In genomic region chr1:212012034-212012740, GRCh38 we compare ENCODE assay signal across 8 cellular contexts. TPM values are rescaled to one million over a fixed set of nuclear protein-coding genes. Genes with fewer than 3 reads are reported as not detected.
DNase-seq lines count a peak whose midpoint lies in the region; ATAC-seq and TF ChIP-seq lines count a peak whose summit lies in the region.

No MANE protein-coding gene starts in this region.

- no peak overlapping the region for H2AFZ ChIP-seq in Loucy (ENCODE audit: low read length)

- H3K9me3 Mint-ChIP-seq in activated naive CD8-positive, alpha-beta T cell treated with anti-CD3 and anti-CD28 coated beads, Interleukin-2, amount 50 U/mL, for 24 hours, result no peaks in the 10 kb centered on the region

- H3K79me2 ChIP-seq in Loucy (ENCODE audit: insufficient read depth, low read length), result no peaks in the 10 kb centered on the region

- no peak overlapping the region for H3K4me3 Mint-ChIP-seq in activated naive CD8-positive, alpha-beta T cell treated with anti-CD3 and anti-CD28 coated beads, Interleukin-2, amount 50 U/mL, for 24 hours

- H3K4me2 ChIP-seq in Loucy (ENCODE audit: low read depth, low read length, poor library complexity, severe bottlenecking), result no peak overlapping the region

- H3K36me3 Mint-ChIP-seq in activated naive CD8-positive, alpha-beta T cell treated with anti-CD3 and anti-CD28 coated beads, Interleukin-2, amount 50 U/mL, for 24 hours (ENCODE audit: low read depth), result peaks cover 27% of the 10 kb centered on the region

- H3K27me3 ChIP-seq in Loucy (ENCODE audit: insufficient read depth, low read length, poor library complexity, severe bottlenecking), result no peaks in the 10 kb centered on the region

- no peaks in the 10 kb centered on the region for H3K4me1 Mint-ChIP-seq in activated naive CD8-positive, alpha-beta T cell treated with anti-CD3 and anti-CD28 coated beads, Interleukin-2, amount 50 U/mL, for 24 hours

- H3K4me1 ChIP-seq in Loucy (ENCODE audit: insufficient read depth, low read length, poor library complexity, severe bottlenecking), result peaks cover 32% of the 10 kb centered on the region

- in situ Hi-C loops in G401 (cut with HindIII; ENCODE audit: low sequenced_read_pairs), result no loop called here

- peaks cover 21% of the 10 kb centered on the region for H3K36me3 ChIP-seq in Loucy (ENCODE audit: insufficient read depth, low read length)

- no peaks in the 10 kb centered on the region for H3K27me3 Mint-ChIP-seq in activated naive CD8-positive, alpha-beta T cell treated with anti-CD3 and anti-CD28 coated beads, Interleukin-2, amount 50 U/mL, for 24 hours

- ATAC-seq in GM21737 (IDR thresholded peaks at IDR 0.05; ENCODE audit: unreplicated experiment) (peak; percentile 88), left cardiac atrium (peak; percentile 82 to 90), HG03469 (IDR thresholded peaks at IDR 0.05; ENCODE audit: unreplicated experiment) (no peak)
- peak; percentile 98 for ATAC-seq in activated naive CD8-positive, alpha-beta T cell treated with anti-CD3 and anti-CD28 coated beads, Interleukin-2, amount 50 U/mL, for 24 hours

- H3F3A ChIP-seq in Loucy (ENCODE audit: low read depth), result peaks cover 18% of the 10 kb centered on the region; the same call in 1 of the 2 replicates

- H3K9me2 ChIP-seq in Loucy (replicated peaks; ENCODE audit: low read depth, low read length), result no peaks in the 10 kb centered on the region

- no peak overlapping the region for H3K27ac Mint-ChIP-seq in activated naive CD8-positive, alpha-beta T cell treated with anti-CD3 and anti-CD28 coated beads, Interleukin-2, amount 50 U/mL, for 24 hours

- DNase-seq in G401 (ENCODE audit: low spot score) (peak; percentile 59), SKM-1 treated with dmso at 0.1 percent for 144 hours (lab: John Stamatoyannopoulos, UW; ENCODE audit: unreplicated experiment) (peak; percentile 64), left cardiac atrium (peak; percentile 64), retinal pigment epithelial cell (ENCODE audit: low read depth) (no peak)
- DNase-seq in activated naive CD8-positive, alpha-beta T cell treated with anti-CD3 and anti-CD28 coated beads, Interleukin-2, amount 50 U/mL, for 24 hours, result peak; percentile 67

- TF ChIP-seq CTCF in Loucy (conservative IDR thresholded peaks at IDR 0.05; ENCODE audit: low read length), result peak; percentile 96
- peak; percentile 99 for TF ChIP-seq CTCF in retinal pigment epithelial cell (conservative IDR thresholded peaks at IDR 0.05; ENCODE audit: low read depth, low read length)

- H3K9me3 ChIP-seq in Loucy (ENCODE audit: insufficient read depth, low read depth, low read length), result no peaks in the 10 kb centered on the region

- intact Hi-C loops in left cardiac atrium (cut with DNase I), result no loop called here

- no peak overlapping the region for H3K4me3 ChIP-seq in Loucy (ENCODE audit: low read length, poor library complexity, severe bottlenecking)
- no peak overlapping the region for H3K4me3 ChIP-seq in retinal pigment epithelial cell (ENCODE audit: low read length)

- H3K9ac ChIP-seq in Loucy (ENCODE audit: low read depth, low read length, poor library complexity, severe bottlenecking), result no peak overlapping the region

- no peaks in the 10 kb centered on the region for H4K20me1 ChIP-seq in Loucy (ENCODE audit: insufficient read depth, low read length, poor library complexity, severe bottlenecking)

RNA-seq across cellular contexts. Expression of gene INTS7, which starts 23.2 kb away (rescaled TPM):
- 9.4 and 15.3 TPM in 2 replicates for total RNA-seq in G401 (2014; rRNA removed; shearing (Covaris generic))
- total RNA-seq in left cardiac atrium, result 10 to 100 TPM in 1 of 2 donors, 1 to 10 TPM in 1; 8.1 to 10.2 TPM

RNA-seq across cellular contexts. Expression of gene DTL, which starts 23.4 kb away (rescaled TPM):
- total RNA-seq in G401 (2014; rRNA removed; shearing (Covaris generic)), result 29.9 and 38.1 TPM in 2 replicates
- total RNA-seq in left cardiac atrium, result 1 to 10 TPM in 1 of 2 donors, under 1 TPM in 1; 0.71 to 3.9 TPM
